In the genomic region with DNA sequence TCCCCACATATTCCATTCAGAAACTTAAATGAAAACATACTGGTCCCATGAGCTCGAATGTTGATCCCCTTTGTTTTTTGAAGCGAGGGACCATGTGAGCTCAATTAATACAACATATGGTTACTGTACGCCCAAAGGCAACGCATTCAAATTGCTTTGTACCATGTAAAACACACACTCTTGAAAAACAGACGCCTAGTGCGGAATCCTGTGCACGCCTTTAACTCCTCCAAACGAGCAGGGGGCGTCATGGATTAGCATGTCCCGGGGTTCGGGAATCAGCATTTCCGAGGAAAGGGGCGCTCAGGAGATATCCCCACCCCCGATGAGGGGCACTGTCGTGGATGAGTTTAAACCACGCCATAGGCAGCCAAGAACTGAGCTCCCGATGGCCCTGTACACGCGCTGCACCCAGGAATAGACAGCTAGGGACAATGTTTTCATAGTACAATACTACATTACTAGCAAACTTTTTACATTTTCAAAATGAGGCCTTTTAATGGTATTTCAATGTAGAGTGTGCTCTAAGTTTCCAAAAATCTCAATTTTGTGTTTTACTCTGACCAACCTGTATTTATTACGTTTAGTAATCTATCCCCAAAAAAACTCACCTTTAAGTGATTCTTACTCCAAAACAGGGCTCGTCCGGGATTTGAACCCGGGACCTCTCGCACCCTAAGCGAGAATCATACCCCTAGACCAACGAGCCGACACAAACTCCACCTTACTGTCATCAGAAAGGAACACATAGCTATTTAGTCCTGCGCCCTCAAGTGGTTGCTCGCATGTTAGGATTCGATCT, we compare ENCODE assay signal across 8 cellular contexts. TPM values are rescaled to one million over a fixed set of nuclear protein-coding genes. Genes with fewer than 3 reads are reported as not detected.
A peak's percentile ranks its signal among the peaks of the same experiment; 100 is the strongest.
DNase-seq lines count a peak whose midpoint lies in the region; ATAC-seq and TF ChIP-seq lines count a peak whose summit lies in the region.

No MANE protein-coding gene starts in this region.

- peak overlapping the region; percentile 95 for H3K27ac Mint-ChIP-seq in type B pancreatic cell

- no peaks in the 10 kb centered on the region for H3K4me1 ChIP-seq in cardiac muscle cell (ENCODE audit: low read depth)

- peaks cover 3% of the 10 kb centered on the region for H3K36me3 Mint-ChIP-seq in type B pancreatic cell

- ATAC-seq in HG02610 (IDR thresholded peaks at IDR 0.05; ENCODE audit: unreplicated experiment), result peak; percentile 31

- H3K4me1 Mint-ChIP-seq in type B pancreatic cell (ENCODE audit: unreplicated experiment), result peaks cover 8% of the 10 kb centered on the region

- H3K27me3 Mint-ChIP-seq in type B pancreatic cell, result peaks cover 24% of the 10 kb centered on the region

- no peaks in the 10 kb centered on the region for H3K36me3 ChIP-seq in cardiac muscle cell

- H3K4me3 ChIP-seq in GM08714 (ENCODE audit: low read length) (peak overlapping the region; percentile 92), cardiac muscle cell (peak overlapping the region; percentile 80)

- TF ChIP-seq CTCF in cardiac muscle cell (IDR thresholded peaks at IDR 0.05; ENCODE audit: low read depth, low read length) (peak; percentile 90), type B pancreatic cell (conservative IDR thresholded peaks at IDR 0.05) (peak; percentile 93)

- H3K9me3 ChIP-seq in cardiac muscle cell (ENCODE audit: low read depth), result no peaks in the 10 kb centered on the region

- H3K9me3 Mint-ChIP-seq in type B pancreatic cell, result no peaks in the 10 kb centered on the region

- H3K27me3 ChIP-seq in cardiac muscle cell, result no peaks in the 10 kb centered on the region

- peak overlapping the region; percentile 97 for H3K4me3 Mint-ChIP-seq in type B pancreatic cell

- H3K27ac ChIP-seq in cardiac muscle cell, result peak overlapping the region; percentile 10

- DNase-seq in NCI-H1048 (lab: John Stamatoyannopoulos, UW), result peak; percentile 78
- DNase-seq in SKM-1 (lab: John Stamatoyannopoulos, UW; ENCODE audit: unreplicated experiment), result peak; percentile 97
- DNase-seq in activated naive CD8-positive, alpha-beta T cell treated with anti-CD3 and anti-CD28 coated beads, Interleukin-2, amount 50 U/mL, for 16 hours (ENCODE audit: low read depth, low spot score), result peak; percentile 66
- peak; percentile 89 to 90 for DNase-seq in cardiac muscle cell (ENCODE audit: low read depth in 1 of 2, low spot score in 1 of 2)
- peak; percentile 96 for DNase-seq in pons (ENCODE audit: low spot score)
- peak; percentile 85 for DNase-seq in type B pancreatic cell (ENCODE audit: extremely low spot score, unreplicated experiment)

RNA-seq across cellular contexts. Expression of a gene that starts 6.7 kb away (rescaled TPM):
- total RNA-seq in cardiac muscle cell, result 65.0 and 107 TPM in 2 replicates
- polyA plus RNA-seq in cardiac muscle cell, result 114 and 136 TPM in 2 replicates
- total RNA-seq in type B pancreatic cell (ENCODE audit: low replicate concordance), result 93.8 and 103 TPM in 2 replicates

Comparison
In these comparisons a context has a peak if more than half of its experiments do, and no peak if none do; other contexts are left out.
1. Peak in every context shown above with its lines: DNase-seq, ATAC-seq, H3K4me3 ChIP-seq and H3K27ac ChIP-seq.